15 cellular contexts compared by ENCODE assay signal in genomic region chr2:106039634-106040033, GRCh38.
DNase-seq lines count a peak whose midpoint lies in the region; ATAC-seq and TF ChIP-seq lines count a peak whose summit lies in the region.
"Had no signal": no experiment of that assay in that cellular context is flagged by ENCODE, and none has a peak within 500 bp of the region (broad histone marks: within the 10 kb centered on the region; RNA-seq: fewer than 3 reads in every experiment).

No MANE protein-coding gene starts in this region.

- no peak for TF ChIP-seq CTCF in esophagus muscularis mucosa (IDR thresholded peaks at IDR 0.05)
- no peak for TF ChIP-seq CTCF in sigmoid colon (IDR thresholded peaks at IDR 0.05)
- no peak for TF ChIP-seq CTCF in transverse colon (IDR thresholded peaks at IDR 0.05)

- no peaks in the 10 kb centered on the region for H3K36me3 Mint-ChIP-seq in activated CD4-positive, alpha-beta T cell treated with anti-CD3 and anti-CD28 coated beads for 36 hours (ENCODE audit: low read depth)
- H3K36me3 Mint-ChIP-seq in activated CD8-positive, alpha-beta T cell treated with anti-CD3 and anti-CD28 coated beads, Interleukin-2, amount 10 ng/mL, durations not matched to agents 7 days and 5 days (ENCODE audit: low read depth), result no peaks in the 10 kb centered on the region
- H3K36me3 Mint-ChIP-seq: CD4-positive, CD25-positive, alpha-beta regulatory T cell had no signal

- H3K27ac ChIP-seq in esophagus muscularis mucosa (replicated peaks in 1 of 4) (peak overlapping the region in 3 of 4 donors; percentile 16 to 55 (median 48)), sigmoid colon (peak overlapping the region; percentile 19 to 69 (median 58)), transverse colon (peak overlapping the region in 1 of 4 donors; percentile 59)
- H3K27ac ChIP-seq: BLaER1 treated with 17β-estradiol and CSF1 and Interleukin-3, amounts not matched to agents 10 nM and 100 nM; HL-60 had no signal

- DNase-seq in esophagus muscularis mucosa (ENCODE audit: extremely low spot score) (no peak), medulla oblongata (ENCODE audit: extremely low spot score) (peak; percentile 22), sigmoid colon (peak; percentile 86), transverse colon (peak; percentile 15), DMS114 treated with DMSO at 0.1 percent for 48 hours (lab: John Stamatoyannopoulos, UW; ENCODE audit: unreplicated experiment) (no peak)
- no peak for DNase-seq in activated CD4-positive, alpha-beta T cell treated with anti-CD3 and anti-CD28 coated beads for 36 hours
- no peak for DNase-seq in activated CD8-positive, alpha-beta T cell treated with anti-CD3 and anti-CD28 coated beads, Interleukin-2, amount 10 ng/mL, durations not matched to agents 7 days and 5 days
- DNase-seq: ACHN; Calu3; CD4-positive, CD25-positive, alpha-beta regulatory T cell; H7 had no signal

- intact Hi-C loops in esophagus muscularis mucosa (cut with DNase I) (no loop called here), sigmoid colon (cut with DNase I) (loop anchor here (10.0 kb wide), 1 partner anchor 665 kb away; no protein-coding TSS in a partner anchor), transverse colon (cut with DNase I; ENCODE audit: low total_unique reads) (no loop called here)
- intact Hi-C loops in activated CD4-positive, alpha-beta T cell treated with anti-CD3 and anti-CD28 coated beads for 36 hours (cut with DNase I, micrococcal nuclease), result no loop called here

- no peak overlapping the region for H3K4me3 Mint-ChIP-seq in activated CD4-positive, alpha-beta T cell treated with anti-CD3 and anti-CD28 coated beads for 36 hours
- no peak overlapping the region for H3K4me3 Mint-ChIP-seq in activated CD8-positive, alpha-beta T cell treated with anti-CD3 and anti-CD28 coated beads, Interleukin-2, amount 10 ng/mL, durations not matched to agents 7 days and 5 days
- H3K4me3 Mint-ChIP-seq: CD4-positive, CD25-positive, alpha-beta regulatory T cell; GM23338 had no signal

- H3K27ac Mint-ChIP-seq in activated CD4-positive, alpha-beta T cell treated with anti-CD3 and anti-CD28 coated beads for 36 hours, result no peak overlapping the region
- H3K27ac Mint-ChIP-seq in activated CD8-positive, alpha-beta T cell treated with anti-CD3 and anti-CD28 coated beads, Interleukin-2, amount 10 ng/mL, durations not matched to agents 7 days and 5 days, result no peak overlapping the region
- H3K27ac Mint-ChIP-seq: CD4-positive, CD25-positive, alpha-beta regulatory T cell; GM23338 had no signal

- TF ChIP-seq POLR2A in esophagus muscularis mucosa (IDR thresholded peaks at IDR 0.05; ENCODE audit: low read depth), result no peak
- TF ChIP-seq POLR2A in sigmoid colon (IDR thresholded peaks at IDR 0.05), result no peak
- TF ChIP-seq POLR2A in transverse colon (IDR thresholded peaks at IDR 0.05), result no peak

- no peak for ATAC-seq in activated CD4-positive, alpha-beta T cell treated with anti-CD3 and anti-CD28 coated beads for 36 hours
- ATAC-seq in activated CD8-positive, alpha-beta T cell treated with anti-CD3 and anti-CD28 coated beads, Interleukin-2, amount 10 ng/mL, durations not matched to agents 7 days and 5 days, result no peak
- ATAC-seq: GM12878, GM23338 had no signal

- no peaks in the 10 kb centered on the region for H3K4me1 Mint-ChIP-seq in activated CD4-positive, alpha-beta T cell treated with anti-CD3 and anti-CD28 coated beads for 36 hours
- peaks cover 9% of the 10 kb centered on the region for H3K4me1 Mint-ChIP-seq in activated CD8-positive, alpha-beta T cell treated with anti-CD3 and anti-CD28 coated beads, Interleukin-2, amount 10 ng/mL, durations not matched to agents 7 days and 5 days (ENCODE audit: low read depth)

- WGBS in esophagus muscularis mucosa, result 61% methylated on average over 4 of the region's 4 CpGs
- 91 to 95% methylated on average over 4 of the region's 4 CpGs for WGBS in sigmoid colon, 2 donors
- 67 to 85% methylated on average over 1 to 4 of the region's 4 CpGs for WGBS in transverse colon (ENCODE audit: low coverage in 1 of 2), 2 donors

- peaks cover 0 to 29% (median 25%) of the 10 kb centered on the region in 4 donors for H3K4me1 ChIP-seq in esophagus muscularis mucosa
- peaks cover 0 to 59% (median 38%) of the 10 kb centered on the region in 4 donors for H3K4me1 ChIP-seq in sigmoid colon
- peaks cover 0 to 4% (median 0%) of the 10 kb centered on the region in 4 donors for H3K4me1 ChIP-seq in transverse colon
- H3K4me1 ChIP-seq: BLaER1 treated with 17β-estradiol and CSF1 and Interleukin-3, amounts not matched to agents 10 nM and 100 nM had no signal

- in situ Hi-C loops in transverse colon (cut with MboI; ENCODE audit: low pct_ligation_motif_present in 1 of 4, low pct_unique_long_range_greater_than_20kb in 1 of 4, low sequenced_read_pairs in 3 of 4), result no loop called here

- H3K27me3 Mint-ChIP-seq in activated CD4-positive, alpha-beta T cell treated with anti-CD3 and anti-CD28 coated beads for 36 hours, result no peaks in the 10 kb centered on the region
- H3K27me3 Mint-ChIP-seq in activated CD8-positive, alpha-beta T cell treated with anti-CD3 and anti-CD28 coated beads, Interleukin-2, amount 10 ng/mL, durations not matched to agents 7 days and 5 days (ENCODE audit: low read depth), result peaks cover 7% of the 10 kb centered on the region
- H3K27me3 Mint-ChIP-seq: CD4-positive, CD25-positive, alpha-beta regulatory T cell had no signal

- TF ChIP-seq EP300 in esophagus muscularis mucosa (IDR thresholded peaks at IDR 0.05) (no peak), sigmoid colon (IDR thresholded peaks at IDR 0.05) (no peak), transverse colon (IDR thresholded peaks at IDR 0.05; ENCODE audit: low read depth) (no peak)

- H3K4me3 ChIP-seq in esophagus muscularis mucosa, result no peak overlapping the region
- no peak overlapping the region for H3K4me3 ChIP-seq in sigmoid colon
- no peak overlapping the region for H3K4me3 ChIP-seq in transverse colon
- H3K4me3 ChIP-seq: BLaER1 treated with 17β-estradiol and CSF1 and Interleukin-3, amounts not matched to agents 10 nM and 100 nM; GM12878; GM23338 had no signal

- H3K36me3 ChIP-seq in esophagus muscularis mucosa (no peaks in the 10 kb centered on the region), sigmoid colon (no peaks in the 10 kb centered on the region), transverse colon (no peaks in the 10 kb centered on the region)
- H3K36me3 ChIP-seq: BLaER1 treated with 17β-estradiol and CSF1 and Interleukin-3, amounts not matched to agents 10 nM and 100 nM had no signal

- H3K9me3 Mint-ChIP-seq in activated CD4-positive, alpha-beta T cell treated with anti-CD3 and anti-CD28 coated beads for 36 hours (ENCODE audit: low read depth), result no peaks in the 10 kb centered on the region
- H3K9me3 Mint-ChIP-seq in activated CD8-positive, alpha-beta T cell treated with anti-CD3 and anti-CD28 coated beads, Interleukin-2, amount 10 ng/mL, durations not matched to agents 7 days and 5 days (ENCODE audit: insufficient read depth), result no peaks in the 10 kb centered on the region
- H3K9me3 Mint-ChIP-seq: GM23338 had no signal

- CTCF ChIA-PET in activated CD4-positive, alpha-beta T cell treated with anti-CD3 and anti-CD28 coated beads for 36 hours (lab: Charles Lee), result no interaction called here
- CTCF ChIA-PET in activated CD8-positive, alpha-beta T cell treated with anti-CD3 and anti-CD28 coated beads, Interleukin-2, amount 10 ng/mL, durations not matched to agents 7 days and 5 days (lab: Charles Lee), result interaction anchor here (1.0 to 1.5 kb wide), 3 partner anchors 10 to 183 kb away, joined by 3 to 4 read pairs (median 3); no protein-coding TSS in a partner anchor

- H3K9me3 ChIP-seq in esophagus muscularis mucosa (no peaks in the 10 kb centered on the region), sigmoid colon (no peaks in the 10 kb centered on the region), transverse colon (no peaks in the 10 kb centered on the region)
- H3K9me3 ChIP-seq: BLaER1 treated with 17β-estradiol and CSF1 and Interleukin-3, amounts not matched to agents 10 nM and 100 nM had no signal

- POLR2A ChIA-PET in activated CD4-positive, alpha-beta T cell treated with anti-CD3 and anti-CD28 coated beads for 36 hours (lab: Charles Lee), result no interaction called here
- POLR2A ChIA-PET in activated CD8-positive, alpha-beta T cell treated with anti-CD3 and anti-CD28 coated beads, Interleukin-2, amount 10 ng/mL, durations not matched to agents 7 days and 5 days (lab: Charles Lee), result no interaction called here

- H3K27me3 ChIP-seq in esophagus muscularis mucosa (no peaks in the 10 kb centered on the region), sigmoid colon (no peaks in the 10 kb centered on the region), transverse colon (no peaks in the 10 kb centered on the region)
- H3K27me3 ChIP-seq: BLaER1 treated with 17β-estradiol and CSF1 and Interleukin-3, amounts not matched to agents 10 nM and 100 nM had no signal

Comparison
In these comparisons a context has a peak if more than half of its experiments do, and no peak if none do; other contexts are left out.
1. DNase-seq: peak in medulla oblongata (single experiment), sigmoid colon (single experiment) and transverse colon (single experiment); none in esophagus muscularis mucosa (single experiment), activated CD4-positive, alpha-beta T cell treated with anti-CD3 and anti-CD28 coated beads for 36 hours (single experiment), activated CD8-positive, alpha-beta T cell treated with anti-CD3 and anti-CD28 coated beads, Interleukin-2, amount 10 ng/mL, durations not matched to agents 7 days and 5 days (single experiment) and DMS114 treated with DMSO at 0.1 percent for 48 hours (single experiment).